10 cellular contexts compared by ENCODE assay signal in genomic region chr6:155050311-155050710, GRCh38. TPM values are rescaled to one million over a fixed set of nuclear protein-coding genes. Genes with fewer than 3 reads are reported as not detected.
DNase-seq lines count a peak whose midpoint lies in the region; ATAC-seq and FAIRE-seq lines count a peak whose summit lies in the region.
"Had no signal": no experiment of that assay in that cellular context is flagged by ENCODE, and none has a peak within 500 bp of the region (broad histone marks: within the 10 kb centered on the region; RNA-seq: fewer than 3 reads in every experiment).

No MANE protein-coding gene starts in this region.

- peak; percentile 86 for ATAC-seq in HG03342 (IDR thresholded peaks at IDR 0.05; ENCODE audit: unreplicated experiment)
- ATAC-seq in stimulated activated effector memory CD8-positive, alpha-beta T cell treated with anti-CD3 and anti-CD28 coated beads, Interleukin-12 subunit alpha, Interleukin-12 subunit beta, amount 100 ng/mL, for 72 hours = peak; percentile 99

- H3K36me3 Mint-ChIP-seq in activated naive CD4-positive, alpha-beta T cell treated with anti-CD3 and anti-CD28 coated beads for 36 hours (ENCODE audit: low read depth) = no peaks in the 10 kb centered on the region
- no peaks in the 10 kb centered on the region for H3K36me3 Mint-ChIP-seq in stimulated activated effector memory CD8-positive, alpha-beta T cell treated with anti-CD3 and anti-CD28 coated beads, Interleukin-12 subunit alpha, Interleukin-12 subunit beta, amount 100 ng/mL, for 72 hours

- DNase-seq in activated CD8-positive, alpha-beta memory T cell treated with anti-CD3 and anti-CD28 coated beads for 24 hours = peak; percentile 73
- no peak for DNase-seq in activated CD8-positive, alpha-beta memory T cell treated with anti-CD3 and anti-CD28 coated beads, Interleukin-2, amount 50 U/mL, for 4 hours
- DNase-seq in activated naive CD4-positive, alpha-beta T cell treated with anti-CD3 and anti-CD28 coated beads for 36 hours = peak; percentile 63
- DNase-seq in stimulated activated effector memory CD8-positive, alpha-beta T cell treated with anti-CD3 and anti-CD28 coated beads, Interleukin-12 subunit alpha, Interleukin-12 subunit beta, amount 100 ng/mL, for 72 hours (ENCODE audit: low spot score in 2 of 2) = peak; percentile 8 to 74
- DNase-seq in NCI-H2196 (lab: John Stamatoyannopoulos, UW; ENCODE audit: unreplicated experiment) (no peak), AG08396 (ENCODE audit: low spot score) (no peak), HTR-8/SVneo (ENCODE audit: insufficient read length, low spot score) (no peak)
- DNase-seq: NCI-H1092 had no signal

- H3K9me3 Mint-ChIP-seq in activated naive CD4-positive, alpha-beta T cell treated with anti-CD3 and anti-CD28 coated beads for 36 hours = no peaks in the 10 kb centered on the region
- H3K9me3 Mint-ChIP-seq in stimulated activated effector memory CD8-positive, alpha-beta T cell treated with anti-CD3 and anti-CD28 coated beads, Interleukin-12 subunit alpha, Interleukin-12 subunit beta, amount 100 ng/mL, for 72 hours = no peaks in the 10 kb centered on the region

- H3K27me3 Mint-ChIP-seq in activated naive CD4-positive, alpha-beta T cell treated with anti-CD3 and anti-CD28 coated beads for 36 hours (ENCODE audit: low read depth) = peaks cover 8% of the 10 kb centered on the region

- H3K27ac Mint-ChIP-seq in activated naive CD4-positive, alpha-beta T cell treated with anti-CD3 and anti-CD28 coated beads for 36 hours = peak overlapping the region; percentile 79
- H3K27ac Mint-ChIP-seq in stimulated activated effector memory CD8-positive, alpha-beta T cell treated with anti-CD3 and anti-CD28 coated beads, Interleukin-12 subunit alpha, Interleukin-12 subunit beta, amount 100 ng/mL, for 72 hours = peak overlapping the region; percentile 18

- H3K4me3 Mint-ChIP-seq in activated naive CD4-positive, alpha-beta T cell treated with anti-CD3 and anti-CD28 coated beads for 36 hours = no peak overlapping the region
- peak overlapping the region; percentile 17 for H3K4me3 Mint-ChIP-seq in stimulated activated effector memory CD8-positive, alpha-beta T cell treated with anti-CD3 and anti-CD28 coated beads, Interleukin-12 subunit alpha, Interleukin-12 subunit beta, amount 100 ng/mL, for 72 hours

- peaks cover 25% of the 10 kb centered on the region for H3K4me1 Mint-ChIP-seq in activated naive CD4-positive, alpha-beta T cell treated with anti-CD3 and anti-CD28 coated beads for 36 hours (ENCODE audit: low read depth)
- peaks cover 22% of the 10 kb centered on the region for H3K4me1 Mint-ChIP-seq in stimulated activated effector memory CD8-positive, alpha-beta T cell treated with anti-CD3 and anti-CD28 coated beads, Interleukin-12 subunit alpha, Interleukin-12 subunit beta, amount 100 ng/mL, for 72 hours

- CTCF ChIA-PET in activated naive CD4-positive, alpha-beta T cell treated with anti-CD3 and anti-CD28 coated beads for 36 hours (lab: Charles Lee) = interaction anchor here (0.9 to 1.1 kb wide), 2 partner anchors 72 to 225 kb away, joined by 3 read pairs; no protein-coding TSS in a partner anchor

- FAIRE-seq in HTR-8/SVneo (lab: Jason Lieb, UNC) = no peak
- FAIRE-seq: endothelial cell of umbilical vein had no signal

- intact Hi-C loops in activated naive CD4-positive, alpha-beta T cell treated with anti-CD3 and anti-CD28 coated beads for 36 hours (cut with micrococcal nuclease) = loop anchor here (1.0 to 2.0 kb wide), 6 partner anchors 104 to 444 kb away; partner anchors contain the start of gene TFB1M

RNA-seq across cellular contexts. Expression of gene TIAM2, which starts 55.2 kb away (rescaled TPM):
- 1 to 10 TPM; 1.6 to 3.0 TPM for total RNA-seq in activated naive CD4-positive, alpha-beta T cell treated with anti-CD3 and anti-CD28 coated beads for 36 hours

Comparison
In these comparisons a context has a peak if more than half of its experiments do, and no peak if none do; other contexts are left out.
1. DNase-seq: peak in activated CD8-positive, alpha-beta memory T cell treated with anti-CD3 and anti-CD28 coated beads for 24 hours (single experiment), activated naive CD4-positive, alpha-beta T cell treated with anti-CD3 and anti-CD28 coated beads for 36 hours (single experiment) and stimulated activated effector memory CD8-positive, alpha-beta T cell treated with anti-CD3 and anti-CD28 coated beads, Interleukin-12 subunit alpha, Interleukin-12 subunit beta, amount 100 ng/mL, for 72 hours (2 of 2); none in activated CD8-positive, alpha-beta memory T cell treated with anti-CD3 and anti-CD28 coated beads, Interleukin-2, amount 50 U/mL, for 4 hours (single experiment), NCI-H2196 (single experiment), AG08396 (single experiment) and HTR-8/SVneo (single experiment).